In the genomic region with DNA sequence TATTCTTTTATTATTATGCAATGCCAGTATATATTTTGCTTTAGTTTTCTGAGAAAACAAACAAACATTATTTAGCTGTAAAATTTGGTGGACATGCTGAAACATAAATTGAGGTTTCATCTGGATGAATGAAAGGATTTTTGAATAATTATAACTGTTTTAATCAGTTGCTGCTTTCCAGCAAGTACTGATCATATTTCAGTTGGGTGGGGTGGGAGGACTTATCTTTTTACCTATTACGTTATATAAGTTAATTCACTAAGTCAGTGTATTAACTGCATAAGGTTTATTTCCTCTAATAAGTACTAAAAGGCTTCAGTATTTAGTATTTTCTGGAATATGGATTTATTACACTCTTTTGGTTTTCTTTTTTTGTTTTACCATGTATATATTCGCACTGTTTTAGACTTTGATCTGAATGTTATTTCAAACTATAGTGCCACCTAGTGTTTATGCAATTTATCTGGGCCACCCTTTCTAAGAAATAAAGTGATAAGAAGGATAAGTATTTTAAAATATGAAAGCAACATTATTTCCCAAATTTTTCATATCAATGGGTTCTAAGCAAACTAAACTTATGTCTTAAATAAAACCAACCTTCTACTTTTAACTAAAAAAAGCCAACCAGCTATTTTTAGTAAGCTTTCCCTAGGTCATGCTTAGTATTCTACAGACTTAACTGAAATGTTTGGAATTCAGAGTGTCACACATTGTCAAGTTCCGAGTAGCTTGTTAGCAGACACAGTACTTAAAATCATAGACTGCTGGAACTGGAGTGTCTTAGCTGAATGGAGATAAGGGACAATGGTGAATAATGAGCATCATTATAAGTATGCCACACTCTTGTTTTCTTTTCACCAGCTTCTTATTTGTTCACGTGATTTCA, we compare ENCODE assay signal across 1 cellular context.
TF ChIP-seq lines count a peak whose summit lies in the region.

No MANE protein-coding gene starts in this region.

TF ChIP-seq in WTC11, 78 proteins besides CTCF, POLR2A, EP300 and RAD21 (continued from another document):
- TF ChIP-seq STAT6 (CRISPR knock-in tag; conservative IDR thresholded peaks at IDR 0.05; ENCODE audit: low read depth) (no peak), ZNF138 (CRISPR knock-in tag; conservative IDR thresholded peaks at IDR 0.05) (no peak), NFATC4 (CRISPR knock-in tag; IDR thresholded peaks at IDR 0.05) (no peak), ZNF263 (CRISPR knock-in tag; IDR thresholded peaks at IDR 0.05; ENCODE audit: low read depth) (no peak), ZNF219 (CRISPR knock-in tag; IDR thresholded peaks at IDR 0.05; ENCODE audit: borderline replicate concordance) (no peak), MYBL2 (CRISPR knock-in tag; IDR thresholded peaks at IDR 0.05) (no peak), FOXP1 (CRISPR knock-in tag; IDR thresholded peaks at IDR 0.05; ENCODE audit: borderline replicate concordance) (no peak), EMX1 (CRISPR knock-in tag; IDR thresholded peaks at IDR 0.05) (no peak), FOXP4 (CRISPR knock-in tag; IDR thresholded peaks at IDR 0.05) (no peak)
- TF ChIP-seq, protein P1, sequence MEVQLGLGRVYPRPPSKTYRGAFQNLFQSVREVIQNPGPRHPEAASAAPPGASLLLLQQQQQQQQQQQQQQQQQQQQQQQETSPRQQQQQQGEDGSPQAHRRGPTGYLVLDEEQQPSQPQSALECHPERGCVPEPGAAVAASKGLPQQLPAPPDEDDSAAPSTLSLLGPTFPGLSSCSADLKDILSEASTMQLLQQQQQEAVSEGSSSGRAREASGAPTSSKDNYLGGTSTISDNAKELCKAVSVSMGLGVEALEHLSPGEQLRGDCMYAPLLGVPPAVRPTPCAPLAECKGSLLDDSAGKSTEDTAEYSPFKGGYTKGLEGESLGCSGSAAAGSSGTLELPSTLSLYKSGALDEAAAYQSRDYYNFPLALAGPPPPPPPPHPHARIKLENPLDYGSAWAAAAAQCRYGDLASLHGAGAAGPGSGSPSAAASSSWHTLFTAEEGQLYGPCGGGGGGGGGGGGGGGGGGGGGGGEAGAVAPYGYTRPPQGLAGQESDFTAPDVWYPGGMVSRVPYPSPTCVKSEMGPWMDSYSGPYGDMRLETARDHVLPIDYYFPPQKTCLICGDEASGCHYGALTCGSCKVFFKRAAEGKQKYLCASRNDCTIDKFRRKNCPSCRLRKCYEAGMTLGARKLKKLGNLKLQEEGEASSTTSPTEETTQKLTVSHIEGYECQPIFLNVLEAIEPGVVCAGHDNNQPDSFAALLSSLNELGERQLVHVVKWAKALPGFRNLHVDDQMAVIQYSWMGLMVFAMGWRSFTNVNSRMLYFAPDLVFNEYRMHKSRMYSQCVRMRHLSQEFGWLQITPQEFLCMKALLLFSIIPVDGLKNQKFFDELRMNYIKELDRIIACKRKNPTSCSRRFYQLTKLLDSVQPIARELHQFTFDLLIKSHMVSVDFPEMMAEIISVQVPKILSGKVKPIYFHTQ (CRISPR knock-in tag; IDR thresholded peaks at IDR 0.05): no peak
- TF ChIP-seq, protein P2, sequence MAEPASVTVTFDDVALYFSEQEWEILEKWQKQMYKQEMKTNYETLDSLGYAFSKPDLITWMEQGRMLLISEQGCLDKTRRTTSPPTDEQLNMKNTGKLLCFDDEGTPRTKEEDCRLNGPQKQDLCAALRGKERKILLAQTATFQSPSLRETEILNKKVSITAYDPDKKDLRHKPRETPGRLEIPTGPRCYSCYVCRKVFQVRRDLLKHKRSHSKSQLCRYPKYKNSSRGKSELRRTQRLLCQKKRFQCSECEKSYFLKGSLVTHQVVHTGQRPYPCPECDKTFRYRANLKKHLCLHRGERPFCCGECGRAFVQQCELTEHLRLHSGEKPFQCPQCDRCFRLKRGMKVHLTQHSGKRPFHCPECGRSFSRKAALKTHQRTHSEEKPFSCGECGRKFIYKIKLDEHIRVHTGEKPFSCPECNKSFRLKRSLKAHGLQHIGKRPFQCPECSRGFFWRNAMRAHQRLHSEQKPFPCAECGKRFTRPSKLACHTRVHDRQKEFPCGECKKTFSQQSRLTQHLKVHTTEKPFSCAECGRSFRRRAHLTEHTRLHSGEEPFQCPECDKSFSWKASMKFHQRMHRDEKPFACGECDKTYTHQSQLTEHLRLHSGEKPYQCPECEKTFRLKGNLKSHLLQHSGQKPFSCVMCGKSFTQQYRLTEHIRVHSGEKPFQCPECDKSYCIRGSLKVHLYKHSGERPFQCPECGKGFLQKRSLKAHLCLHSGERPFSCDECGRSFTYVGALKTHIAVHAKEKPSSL (CRISPR knock-in tag; conservative IDR thresholded peaks at IDR 0.05): no peak
